23 cellular contexts compared by ENCODE assay signal in genomic region chr18:56067216-56067611, GRCh38.
DNase-seq lines count a peak whose midpoint lies in the region; ATAC-seq lines count a peak whose summit lies in the region.
"Had no signal": no experiment of that assay in that cellular context is flagged by ENCODE, and none has a peak within 500 bp of the region (broad histone marks: within the 10 kb centered on the region; RNA-seq: fewer than 3 reads in every experiment).

No MANE protein-coding gene starts in this region.

- H3K36me3 ChIP-seq in SK-N-MC (ENCODE audit: insufficient read depth, low read length) (no peaks in the 10 kb centered on the region), subcutaneous abdominal adipose tissue (ENCODE audit: control insufficient read depth in 5 of 5, insufficient read depth in 5 of 5, low read length in 5 of 5) (no peaks in the 10 kb centered on the region)
- H3K36me3 ChIP-seq: cardiac muscle cell, neural progenitor cell, stomach had no signal

- H3K27ac ChIP-seq in SK-N-MC (no peak overlapping the region), subcutaneous abdominal adipose tissue (ENCODE audit: low read depth, low read length) (peak overlapping the region; percentile 5)
- H3K27ac ChIP-seq: 22Rv1, C4-2B, cardiac muscle cell, neural progenitor cell, PC-9, psoas muscle, stomach had no signal

- H3K4me1 ChIP-seq in subcutaneous abdominal adipose tissue (ENCODE audit: control insufficient read depth in 5 of 5, insufficient read depth in 5 of 5, low read length in 5 of 5) = peaks cover 0 to 25% (median 0%) of the 10 kb centered on the region in 5 donors
- H3K4me1 ChIP-seq: psoas muscle, stomach had no signal

- no peak overlapping the region for H3K9ac ChIP-seq in SK-N-MC (ENCODE audit: insufficient read length)
- H3K9ac ChIP-seq in subcutaneous abdominal adipose tissue (ENCODE audit: low read length in 5 of 5) = no peak overlapping the region
- H3K9ac ChIP-seq: neural progenitor cell had no signal

- ATAC-seq in GM21515 (IDR thresholded peaks at IDR 0.05; ENCODE audit: unreplicated experiment) = no peak
- ATAC-seq in HG02571 (IDR thresholded peaks at IDR 0.05; ENCODE audit: unreplicated experiment) = no peak
- ATAC-seq: left lobe of liver, psoas muscle had no signal

- H3K4me3 ChIP-seq in SK-N-MC (peak overlapping the region; percentile 45), subcutaneous abdominal adipose tissue (ENCODE audit: low read depth in 1 of 5, low read length in 5 of 5) (no peak overlapping the region)
- H3K4me3 ChIP-seq: cardiac muscle cell, neural progenitor cell, PC-9, psoas muscle, stomach had no signal

- DNase-seq in NCI-H82 (lab: John Stamatoyannopoulos, UW) (peak; percentile 4), NCI-H82 treated with DMSO at 0.1 percent for 48 hours (lab: John Stamatoyannopoulos, UW; ENCODE audit: unreplicated experiment) (no peak), SK-N-MC (ENCODE audit: low read depth, low spot score) (no peak), foreskin melanocyte (peak; percentile 4), NCI-H1930 (lab: John Stamatoyannopoulos, UW) (no peak)
- DNase-seq: activated B cell treated with CpG ODN at 0.5 μM for 24 hours; activated CD4-positive, alpha-beta T cell treated with anti-CD3 and anti-CD28 coated beads, Interleukin-2, amount 50 U/mL, for 48 hours; activated gamma-delta T cell treated with Interleukin-2 at 50 U/mL for 16 hours; erythroblast; NCI-H146; NCI-H774; PC-9; psoas muscle; stimulated activated CD4-positive, alpha-beta T cell treated with anti-CD3 and anti-CD28 coated beads, Interleukin-4, amount 100 ng/mL, for 1 hour; stomach had no signal

- H3K9me3 ChIP-seq in SK-N-MC (ENCODE audit: low read depth, low read length) (no peaks in the 10 kb centered on the region), subcutaneous abdominal adipose tissue (ENCODE audit: control insufficient read depth in 5 of 5, low read length in 5 of 5) (no peaks in the 10 kb centered on the region)
- H3K9me3 ChIP-seq: psoas muscle, stomach had no signal

- no peaks in the 10 kb centered on the region for H3K27me3 ChIP-seq in subcutaneous abdominal adipose tissue (ENCODE audit: control insufficient read depth in 5 of 5, insufficient read depth in 4 of 5, low read length in 5 of 5)
- H3K27me3 ChIP-seq: cardiac muscle cell, neural progenitor cell, stomach had no signal

Comparison
In these comparisons a context has a peak if more than half of its experiments do, and no peak if none do; other contexts are left out.
1. DNase-seq: peak in NCI-H82 (single experiment) and foreskin melanocyte (single experiment); none in NCI-H82 treated with DMSO at 0.1 percent for 48 hours (single experiment), SK-N-MC (single experiment) and NCI-H1930 (0 of 2).